16 cellular contexts compared by ENCODE assay signal in genomic region chr3:182999767-183000166, GRCh38. TPM values are rescaled to one million over a fixed set of nuclear protein-coding genes. Genes with fewer than 3 reads are reported as not detected.
DNase-seq lines count a peak whose midpoint lies in the region; ATAC-seq, FAIRE-seq and TF ChIP-seq lines count a peak whose summit lies in the region.
"Had no signal": no experiment of that assay in that cellular context is flagged by ENCODE, and none has a peak within 500 bp of the region (broad histone marks: within the 10 kb centered on the region; RNA-seq: fewer than 3 reads in every experiment).

No MANE protein-coding gene starts in this region.

- TF ChIP-seq POLR2A in HepG2 (IDR thresholded peaks at IDR 0.05; ENCODE audit: insufficient read depth in 1 of 2, low read depth in 2 of 2, low read length in 2 of 2): no peak
- no peak for TF ChIP-seq POLR2A in right lobe of liver (IDR thresholded peaks at IDR 0.05)

- H3K4me3 ChIP-seq in HepG2 (replicated peaks in 1 of 3; ENCODE audit: insufficient read depth in 1 of 3, low read depth in 2 of 3, low read length in 3 of 3): no peak overlapping the region
- no peak overlapping the region for H3K4me3 ChIP-seq in right lobe of liver
- no peak overlapping the region for H3K4me3 ChIP-seq in smooth muscle cell
- H3K4me3 ChIP-seq: BLaER1 had no signal

- DNase-seq in HepG2 (ENCODE audit: low spot score) (no peak), right lobe of liver (no peak), NCI-H69 (lab: John Stamatoyannopoulos, UW) (peak; percentile 21), myocyte (ENCODE audit: low read depth) (peak; percentile 56), smooth muscle cell (lab: John Stamatoyannopoulos, UW; ENCODE audit: unreplicated experiment) (no peak), iPS-NIHi11 (ENCODE audit: low spot score) (no peak)
- DNase-seq in stimulated activated CD4-positive, alpha-beta T cell treated with anti-CD3 and anti-CD28 coated beads, Interleukin-4, amount 100 ng/mL, for 24 hours: no peak
- DNase-seq: 8988T; Calu3; CD4-positive, alpha-beta memory T cell; GDM1; GOT3; H7 had no signal

- ATAC-seq in HepG2 (peak; percentile 47), right lobe of liver (no peak)

- H2AFZ ChIP-seq in HepG2 (ENCODE audit: low read length) (no peak overlapping the region), smooth muscle cell (ENCODE audit: low read depth) (no peak overlapping the region)

- H3K4me1 ChIP-seq in HepG2 (ENCODE audit: insufficient read depth, low read length) (no peaks in the 10 kb centered on the region), right lobe of liver (no peaks in the 10 kb centered on the region), smooth muscle cell (ENCODE audit: low read depth) (no peaks in the 10 kb centered on the region)
- H3K4me1 ChIP-seq: BLaER1 had no signal

- H3K27ac ChIP-seq in HepG2 (ENCODE audit: extremely low read length, insufficient read depth, low read length): no peak overlapping the region
- H3K27ac ChIP-seq in right lobe of liver: no peak overlapping the region
- no peak overlapping the region for H3K27ac ChIP-seq in smooth muscle cell (ENCODE audit: low read depth)
- H3K27ac ChIP-seq: BLaER1 had no signal

- H3K9me3 ChIP-seq in HepG2 (ENCODE audit: low read length): no peaks in the 10 kb centered on the region
- no peaks in the 10 kb centered on the region for H3K9me3 ChIP-seq in right lobe of liver
- no peaks in the 10 kb centered on the region for H3K9me3 ChIP-seq in smooth muscle cell (replicated peaks; ENCODE audit: low read depth)

- H3K36me3 ChIP-seq in HepG2 (replicated peaks in 1 of 2; ENCODE audit: control insufficient read depth in 1 of 2, insufficient read depth in 2 of 2, low read length in 2 of 2): no peaks in the 10 kb centered on the region
- H3K36me3 ChIP-seq in right lobe of liver: no peaks in the 10 kb centered on the region
- no peaks in the 10 kb centered on the region for H3K36me3 ChIP-seq in smooth muscle cell (ENCODE audit: low read depth)
- H3K36me3 ChIP-seq: BLaER1 had no signal

- in situ Hi-C loops in HepG2 (cut with HindIII; ENCODE audit: extremely low pct_ligation_motif_present, low pct_unique_long_range_greater_than_20kb): no loop called here

- no peak for FAIRE-seq in HepG2 (lab: Jason Lieb, UNC)
- FAIRE-seq: GM12892, GM18507 had no signal

- no peak overlapping the region for H3K9ac ChIP-seq in HepG2 (ENCODE audit: insufficient read depth, low read depth, low read length)
- H3K9ac ChIP-seq in smooth muscle cell (ENCODE audit: low read depth): no peak overlapping the region
- H3K9ac ChIP-seq: BLaER1 had no signal

- H3K27me3 ChIP-seq in HepG2 (ENCODE audit: control insufficient read depth in 1 of 2, insufficient read depth in 2 of 2, low read length in 2 of 2) (no peaks in the 10 kb centered on the region; a peak in 1 of 5 replicates), right lobe of liver (no peaks in the 10 kb centered on the region), smooth muscle cell (ENCODE audit: low read depth) (no peaks in the 10 kb centered on the region)
- H3K27me3 ChIP-seq: BLaER1 had no signal

- H3F3A ChIP-seq in smooth muscle cell (ENCODE audit: low read depth): no peaks in the 10 kb centered on the region

- no TSS peak for BruUV-seq in HepG2 (replicated peaks; lab: Mats Ljungman, UMichigan)

- CTCF ChIA-PET in HepG2 (lab: Yijun Ruan, JAX; ENCODE audit: low intra/inter-chr PET ratio, low total read pairs): no interaction called here

- TF ChIP-seq CTCF in HepG2 (CRISPR knock-in tag; IDR thresholded peaks at IDR 0.05): no peak
- no peak for TF ChIP-seq CTCF in right lobe of liver (IDR thresholded peaks at IDR 0.05)
- no peak for TF ChIP-seq CTCF in smooth muscle cell (IDR thresholded peaks at IDR 0.05; ENCODE audit: borderline replicate concordance, insufficient read depth, poor library complexity, severe bottlenecking)

- WGBS in HepG2 (ENCODE audit: low lambda C conversion rate): 40% methylated on average over 1 of the region's 1 CpG
- 67% methylated on average over 1 of the region's 1 CpG for WGBS in right lobe of liver (ENCODE audit: insufficient coverage, low coverage, low lambda C conversion rate, missing lambda C conversion rate)
- 88% methylated on average over 1 of the region's 1 CpG for WGBS in smooth muscle cell (ENCODE audit: low lambda C conversion rate)

- POLR2A ChIA-PET in HepG2 (lab: Yijun Ruan, JAX): no interaction called here

- no peaks in the 10 kb centered on the region for H3K79me2 ChIP-seq in HepG2 (ENCODE audit: insufficient read depth, low read length)
- no peaks in the 10 kb centered on the region for H3K79me2 ChIP-seq in smooth muscle cell (ENCODE audit: low read depth)

- intact Hi-C loops in HepG2 (cut with micrococcal nuclease; ENCODE audit: unreplicated experiment) (no loop called here), right lobe of liver (cut with DNase I) (no loop called here)

- TF ChIP-seq RAD21 in HepG2 (CRISPR knock-in tag; IDR thresholded peaks at IDR 0.05): no peak

- H3K4me2 ChIP-seq in HepG2 (ENCODE audit: low read depth, low read length): no peak overlapping the region
- no peak overlapping the region for H3K4me2 ChIP-seq in smooth muscle cell
- H3K4me2 ChIP-seq: BLaER1 had no signal

- TF ChIP-seq EP300 in HepG2 (IDR thresholded peaks at IDR 0.05; ENCODE audit: low read depth in 2 of 2, low read length in 2 of 2) (no peak), HepG2 (CRISPR knock-in tag; IDR thresholded peaks at IDR 0.05; ENCODE audit: borderline replicate concordance) (no peak)

- H4K20me1 ChIP-seq in HepG2 (ENCODE audit: insufficient read depth, low read length) (no peaks in the 10 kb centered on the region), smooth muscle cell (ENCODE audit: low read depth) (no peaks in the 10 kb centered on the region)
- H4K20me1 ChIP-seq: BLaER1 had no signal

TF ChIP-seq in HepG2, 621 proteins besides CTCF, POLR2A, EP300 and RAD21 (continues in another document):
- TF ChIP-seq ZNF546 (CRISPR knock-in tag; conservative IDR thresholded peaks at IDR 0.05) (no peak), HNF4G (IDR thresholded peaks at IDR 0.05; ENCODE audit: borderline replicate concordance, low read depth, low read length) (no peak), HNF4G (CRISPR knock-in tag; IDR thresholded peaks at IDR 0.05; ENCODE audit: borderline replicate concordance, low read depth) (no peak), ZNF704 (CRISPR knock-in tag; IDR thresholded peaks at IDR 0.05; ENCODE audit: borderline replicate concordance) (no peak), RBM39 (IDR thresholded peaks at IDR 0.05; ENCODE audit: low read depth, low read length, poor library complexity, severe bottlenecking) (no peak), CENPBD1 (CRISPR knock-in tag; IDR thresholded peaks at IDR 0.05; ENCODE audit: borderline replicate concordance, low read depth) (no peak), ZNF784 (CRISPR knock-in tag; IDR thresholded peaks at IDR 0.05; ENCODE audit: borderline replicate concordance) (no peak), ZNF331 (CRISPR knock-in tag; IDR thresholded peaks at IDR 0.05) (no peak), SMYD3 (CRISPR knock-in tag; IDR thresholded peaks at IDR 0.05) (no peak), PHF20 (CRISPR knock-in tag; IDR thresholded peaks at IDR 0.05) (no peak)

RNA-seq across cellular contexts. Expression of gene DCUN1D1, which starts 19.4 kb away (rescaled TPM):
- 39.7 and 66.9 TPM in 2 replicates for total RNA-seq in HepG2 (2016; rRNA removed; fragmentation: Illumina TruSeq; extraction: Trizol)
- total RNA-seq in HepG2 (2016; cell fraction: cytosol; rRNA removed; fragmentation: Illumina TruSeq; extraction: Trizol; ENCODE audit: low read depth): 8.8 and 11.8 TPM in 2 replicates
- 39.2 and 73.4 TPM in 2 replicates for total RNA-seq in HepG2 (2016; cell fraction: insoluble cytoplasmic fraction; rRNA removed; fragmentation: Illumina TruSeq; extraction: Trizol)
- total RNA-seq in HepG2 (2016; cell fraction: membrane; rRNA removed; fragmentation: Illumina TruSeq; extraction: Trizol): 21.6 and 37.2 TPM in 2 replicates
- 16.0 and 21.7 TPM in 2 replicates for total RNA-seq in HepG2 (2016; cell fraction: nucleus; rRNA removed; fragmentation: Illumina TruSeq; extraction: Trizol)
- 6.2 and 10.5 TPM in 2 replicates for polyA plus RNA-seq in HepG2 (2011; rRNA removed)
- 2.1 and 4.5 TPM in 2 replicates for polyA plus RNA-seq in HepG2 (2011; cell fraction: cytosol; rRNA removed)
- 3.3 and 5.6 TPM in 2 replicates for polyA plus RNA-seq in HepG2 (2011; cell fraction: nucleus; rRNA removed)
- 12.7 and 12.8 TPM in 2 replicates for polyA plus RNA-seq in HepG2 (2012)
- 8.6 and 9.2 TPM in 2 replicates for polyA plus RNA-seq in HepG2 (2016; cell fraction: cytosol; fragmentation: Illumina TruSeq; extraction: Trizol; ENCODE audit: low read depth)
- 36.8 and 40.1 TPM in 2 replicates for polyA plus RNA-seq in HepG2 (2016; cell fraction: insoluble cytoplasmic fraction; fragmentation: Illumina TruSeq; extraction: Trizol; ENCODE audit: low read depth)
- polyA plus RNA-seq in HepG2 (2016; cell fraction: membrane; fragmentation: Illumina TruSeq; extraction: Trizol; ENCODE audit: low read depth): 14.1 and 15.5 TPM in 2 replicates
- polyA plus RNA-seq in HepG2 (2016; cell fraction: nucleus; fragmentation: Illumina TruSeq; extraction: Trizol; ENCODE audit: insufficient read depth, low read depth): 14.8 and 21.0 TPM in 2 replicates
- polyA minus RNA-seq in HepG2 (2011; rRNA and poly(A)+ RNA removed; ENCODE audit: low replicate concordance): 6.2 and 25.5 TPM in 2 replicates
- 17.4 and 25.9 TPM in 2 replicates for polyA minus RNA-seq in HepG2 (2011; cell fraction: cytosol; rRNA and poly(A)+ RNA removed)
- 19.4 and 20.2 TPM in 2 replicates for polyA minus RNA-seq in HepG2 (2011; cell fraction: nucleus; rRNA and poly(A)+ RNA removed)
- 10 to 100 TPM; 15.7 to 41.5 (median 31.9) TPM for total RNA-seq in right lobe of liver
- total RNA-seq in myocyte: 36.7 and 42.9 TPM in 2 replicates
- 12.3 TPM for polyA plus RNA-seq in myocyte (2012)
- total RNA-seq in smooth muscle cell: 25.7 and 35.1 TPM in 2 replicates
- 14.4 and 14.6 TPM in 2 replicates for polyA plus RNA-seq in smooth muscle cell

Comparison
In these comparisons a context has a peak if more than half of its experiments do, and no peak if none do; other contexts are left out.
1. DNase-seq: peak in NCI-H69 (single experiment) and myocyte (single experiment); none in HepG2 (single experiment), right lobe of liver (0 of 3), smooth muscle cell (single experiment), iPS-NIHi11 (single experiment) and stimulated activated CD4-positive, alpha-beta T cell treated with anti-CD3 and anti-CD28 coated beads, Interleukin-4, amount 100 ng/mL, for 24 hours (single experiment).